9 cellular contexts compared by ENCODE assay signal in the genomic region with DNA sequence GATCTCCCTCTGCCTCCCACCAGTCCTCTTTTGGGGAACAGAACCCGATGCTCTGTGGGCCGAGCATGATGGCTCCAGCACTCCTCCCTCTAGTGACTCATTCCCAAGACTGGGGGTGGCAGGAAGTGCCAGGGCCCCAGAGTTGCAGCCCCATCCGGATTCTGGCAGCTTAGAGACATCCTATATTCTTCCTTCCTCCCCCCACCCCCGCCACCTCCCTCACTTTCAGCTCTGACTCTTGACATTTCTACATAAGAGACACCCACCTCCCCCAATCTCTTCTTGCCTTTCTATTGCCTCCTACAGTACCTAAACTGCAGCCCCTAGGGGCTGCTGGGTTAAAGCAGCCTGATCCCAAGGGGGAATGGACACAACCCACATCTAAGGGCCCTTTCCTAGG. TPM values are rescaled to one million over a fixed set of nuclear protein-coding genes. Genes with fewer than 3 reads are reported as not detected.
DNase-seq lines count a peak whose midpoint lies in the region; ATAC-seq and TF ChIP-seq lines count a peak whose summit lies in the region.
"Had no signal": no experiment of that assay in that cellular context is flagged by ENCODE, and none has a peak within 500 bp of the region (broad histone marks: within the 10 kb centered on the region; RNA-seq: fewer than 3 reads in every experiment).

No MANE protein-coding gene starts in this region.

- in situ Hi-C loops in G401 (cut with HindIII; ENCODE audit: low sequenced_read_pairs) = no loop called here

- no peak for TF ChIP-seq CTCF in upper lobe of right lung (IDR thresholded peaks at IDR 0.05)

- ATAC-seq in left cardiac atrium (peak in 1 of 2 donors; percentile 53), Right ventricle myocardium superior (ENCODE audit: poor library complexity) (no peak), upper lobe of right lung (peak; percentile 95)

- H3K36me3 ChIP-seq in upper lobe of right lung = no peaks in the 10 kb centered on the region

- H3K27ac ChIP-seq in upper lobe of right lung = no peak overlapping the region
- H3K27ac ChIP-seq: C4-2B had no signal

- H3K4me1 ChIP-seq in upper lobe of right lung = no peaks in the 10 kb centered on the region

- no peak overlapping the region for H3K4me3 ChIP-seq in upper lobe of right lung

- DNase-seq in left cardiac atrium = peak; percentile 28
- no peak for DNase-seq in Right ventricle myocardium superior
- DNase-seq in activated CD8-positive, alpha-beta memory T cell treated with anti-CD3 and anti-CD28 coated beads, Interleukin-2, amount 50 U/mL, for 24 hours (ENCODE audit: extremely low read depth) = peak; percentile 26
- peak; percentile 46 for DNase-seq in kidney tubule cell (ENCODE audit: low spot score)
- DNase-seq in upper lobe of right lung = peak; percentile 73
- no peak for DNase-seq in G401 (ENCODE audit: low spot score)
- no peak for DNase-seq in GM19238 (ENCODE audit: insufficient read length, low spot score)
- no peak for DNase-seq in NCI-H1930 (lab: John Stamatoyannopoulos, UW)

- H3K9me3 ChIP-seq in upper lobe of right lung = no peaks in the 10 kb centered on the region

- H3K27me3 ChIP-seq in upper lobe of right lung = no peaks in the 10 kb centered on the region

- intact Hi-C loops in left cardiac atrium (cut with DNase I) (no loop called here), Right ventricle myocardium superior (cut with DNase I) (no loop called here), upper lobe of right lung (cut with DNase I) (no loop called here)

RNA-seq across cellular contexts. Expression of a gene that starts 47.1 kb away (rescaled TPM):
- total RNA-seq in left cardiac atrium (100 to 1,000 TPM; 104 to 162 TPM), Right ventricle myocardium superior (111 TPM), upper lobe of right lung (197 TPM)
- 251 and 346 TPM in 2 replicates for total RNA-seq in G401 (2014; rRNA removed; shearing (Covaris generic))

RNA-seq across cellular contexts. Expression of a gene that starts 48.2 kb away (rescaled TPM):
- 10 to 100 TPM; 41.4 to 42.5 TPM for total RNA-seq in left cardiac atrium
- total RNA-seq in Right ventricle myocardium superior = 42.1 TPM
- total RNA-seq in upper lobe of right lung = 56.9 TPM
- total RNA-seq in G401 (2014; rRNA removed; shearing (Covaris generic)) = 31.3 and 66.4 TPM in 2 replicates

Comparison
In these comparisons a context has a peak if more than half of its experiments do, and no peak if none do; other contexts are left out.
1. DNase-seq: peak in left cardiac atrium (single experiment), activated CD8-positive, alpha-beta memory T cell treated with anti-CD3 and anti-CD28 coated beads, Interleukin-2, amount 50 U/mL, for 24 hours (single experiment), kidney tubule cell (single experiment) and upper lobe of right lung (single experiment); none in Right ventricle myocardium superior (single experiment), G401 (single experiment), GM19238 (single experiment) and NCI-H1930 (0 of 2).